1 cellular context compared by ENCODE assay signal in genomic region chr7:84412161-84412969, GRCh38.
TF ChIP-seq lines count a peak whose summit lies in the region.

No MANE protein-coding gene starts in this region.

TF ChIP-seq in SK-N-SH, 30 proteins besides CTCF, POLR2A, EP300 and RAD21 (continued from another document):
- TF ChIP-seq FOSL2 (IDR thresholded peaks at IDR 0.05; ENCODE audit: borderline replicate concordance, low read depth), result peak; percentile 65
- no peak for TF ChIP-seq MXI1 (IDR thresholded peaks at IDR 0.05; ENCODE audit: low read depth, low read length)
